8 cellular contexts compared by ENCODE assay signal in the genomic region with DNA sequence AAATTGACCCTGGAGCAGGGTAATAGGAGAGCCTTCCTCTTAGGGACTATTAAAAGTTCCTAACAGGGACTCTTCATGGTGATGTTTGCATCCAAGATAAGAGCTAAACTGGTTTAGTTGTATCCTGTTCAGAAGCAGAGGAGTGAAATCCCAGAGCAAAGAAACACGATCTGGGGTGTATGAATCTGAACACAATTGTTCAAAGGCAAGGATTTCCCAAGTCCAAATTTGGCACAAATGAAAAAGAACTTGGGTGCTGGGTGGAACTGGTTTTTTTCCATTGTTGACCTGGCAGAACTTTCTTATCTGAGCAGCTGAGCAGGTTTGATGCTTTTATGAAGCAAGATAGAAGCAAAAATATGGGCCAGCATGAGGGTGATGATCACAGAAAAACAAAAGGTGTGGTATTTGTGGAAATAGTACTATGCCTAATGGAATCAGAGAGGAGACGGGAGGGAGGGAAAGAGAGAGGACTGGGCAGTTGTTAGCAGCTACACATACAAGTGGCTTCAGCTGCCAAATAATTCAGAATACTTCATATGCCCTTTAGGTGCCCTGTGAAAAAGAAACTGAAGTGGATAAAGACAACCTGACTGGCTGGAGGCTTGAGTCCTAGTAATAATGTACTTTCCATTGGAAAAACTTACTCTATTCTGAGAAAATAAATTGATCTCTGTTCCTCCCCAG.
DNase-seq lines count a peak whose midpoint lies in the region; ATAC-seq lines count a peak whose summit lies in the region.

No MANE protein-coding gene starts in this region.

- peaks cover 56% of the 10 kb centered on the region for H3K4me1 ChIP-seq in HUES48 (ENCODE audit: control insufficient read depth, insufficient read depth, low read length)
- peaks cover 59% of the 10 kb centered on the region for H3K4me1 ChIP-seq in mucosa of stomach (ENCODE audit: control insufficient read depth, insufficient read depth, low read length)

- peak; percentile 14 for ATAC-seq in GM19025 (IDR thresholded peaks at IDR 0.05; ENCODE audit: low read depth, unreplicated experiment)
- ATAC-seq in HG03457 (IDR thresholded peaks at IDR 0.05; ENCODE audit: unreplicated experiment) = no peak

- H3K36me3 ChIP-seq in HUES48 (ENCODE audit: control insufficient read depth, insufficient read depth, low read length) (peaks cover 13% of the 10 kb centered on the region), mucosa of stomach (ENCODE audit: control insufficient read depth, insufficient read depth, low read length) (no peaks in the 10 kb centered on the region)

- peak overlapping the region; percentile 53; the same call in 1 of the 2 replicates for H3K9ac ChIP-seq in HUES48 (ENCODE audit: low read depth, low read length)
- H3K9ac ChIP-seq in mucosa of stomach (ENCODE audit: low read length) = peak overlapping the region; percentile 30

- H3K27ac ChIP-seq in HUES48 (ENCODE audit: low read depth, low read length) (peak overlapping the region; percentile 90), caudate nucleus (ENCODE audit: low read depth, low read length) (peak overlapping the region; percentile 90)

- H3K27me3 ChIP-seq in HUES48 (ENCODE audit: control insufficient read depth, insufficient read depth, low read length) = peaks cover 4% of the 10 kb centered on the region
- no peaks in the 10 kb centered on the region for H3K27me3 ChIP-seq in mucosa of stomach (ENCODE audit: control insufficient read depth, insufficient read depth, low read length)

- no peaks in the 10 kb centered on the region for H3K9me3 ChIP-seq in HUES48 (ENCODE audit: control insufficient read depth, insufficient read depth, low read length)
- H3K9me3 ChIP-seq in mucosa of stomach (ENCODE audit: control insufficient read depth, low read length) = no peaks in the 10 kb centered on the region

- DNase-seq in caudate nucleus (lab: John Stamatoyannopoulos, UW) (peak in 1 of 61 donors; percentile 28), NCI-H1417 treated with DMSO at 0.1 percent for 48 hours (lab: John Stamatoyannopoulos, UW) (no peak), NCI-H510A treated with DMSO at 0.1 percent for 48 hours (lab: John Stamatoyannopoulos, UW) (no peak), hippocampal formation (lab: John Stamatoyannopoulos, UW) (no peak)

- H3K4me3 ChIP-seq in HUES48 (ENCODE audit: low read depth, low read length) (no peak overlapping the region), mucosa of stomach (ENCODE audit: low read length) (no peak overlapping the region)
